ENCODE assay signal across 8 cellular contexts in the genomic region with DNA sequence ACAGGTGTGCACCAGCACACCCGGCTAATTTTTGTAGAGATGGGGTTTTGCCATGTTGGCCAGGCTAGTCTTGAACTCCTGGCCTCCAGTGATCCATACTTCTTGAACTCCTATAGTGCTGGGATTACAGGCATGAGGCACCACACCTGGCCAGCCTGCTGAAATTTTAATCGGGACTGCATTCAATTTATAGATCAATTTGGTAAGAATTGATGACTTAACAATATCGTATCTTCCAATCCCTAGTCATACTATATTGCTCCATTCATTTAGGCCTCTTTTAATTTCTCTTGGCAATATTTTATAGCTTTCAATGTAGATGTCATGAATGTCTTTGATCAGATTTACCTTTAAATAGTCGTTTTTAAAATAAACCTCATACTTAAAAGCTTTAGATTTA.
"Had no signal": no experiment of that assay in that cellular context is flagged by ENCODE, and none has a peak within 500 bp of the region (broad histone marks: within the 10 kb centered on the region; RNA-seq: fewer than 3 reads in every experiment).

No MANE protein-coding gene starts in this region.

- H3K4me3 ChIP-seq: GM23248, HAP-1 had no signal

- ATAC-seq: HCT116 had no signal

- H3K27ac ChIP-seq: GM23248, HL-60 had no signal

- H3K36me3 ChIP-seq: HAP-1 had no signal

- H2AFZ ChIP-seq: GM23248 had no signal

- H3K9ac ChIP-seq: GM23248 had no signal

- DNase-seq: GM23248, GOT3, H7, HFFc6, KG1 had no signal
